13 cellular contexts compared by ENCODE assay signal in genomic region chr11:65170058-65170534, GRCh38. TPM values are rescaled to one million over a fixed set of nuclear protein-coding genes. Genes with fewer than 3 reads are reported as not detected.
DNase-seq lines count a peak whose midpoint lies in the region; ATAC-seq, FAIRE-seq and TF ChIP-seq lines count a peak whose summit lies in the region.
"Had no signal": no experiment of that assay in that cellular context is flagged by ENCODE, and none has a peak within 500 bp of the region (broad histone marks: within the 10 kb centered on the region; RNA-seq: fewer than 3 reads in every experiment).

A gene with protein sequence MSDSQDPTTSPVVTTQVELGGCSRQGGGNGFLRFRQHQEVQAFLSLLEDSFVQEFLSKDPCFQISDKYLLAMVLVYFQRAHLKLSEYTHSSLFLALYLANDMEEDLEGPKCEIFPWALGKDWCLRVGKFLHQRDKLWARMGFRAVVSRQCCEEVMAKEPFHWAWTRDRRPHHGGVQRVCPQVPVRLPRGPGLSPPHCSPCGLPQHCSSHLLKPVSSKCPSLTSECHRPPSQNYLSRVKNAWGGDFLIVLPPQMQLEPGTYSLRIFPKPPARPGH (plus strand): TSS chr11:65170233. CDS start chr11:65171358, 1,125 bp downstream.

- TF ChIP-seq POLR2A in H1 (IDR thresholded peaks at IDR 0.05; ENCODE audit: control extremely low read depth in 1 of 2, low read depth in 2 of 2, low read length in 2 of 2) (no peak), tibial nerve (IDR thresholded peaks at IDR 0.05) (no peak), body of pancreas (IDR thresholded peaks at IDR 0.05) (no peak)

- no peaks in the 10 kb centered on the region for H3K4me1 ChIP-seq in OCI-LY3 (ENCODE audit: low read length)
- peaks cover 0 to 6% (median 1%) of the 10 kb centered on the region in 4 experiments; a peak in 2 of 7 replicates for H3K4me1 ChIP-seq in H1 (replicated peaks in 1 of 4; ENCODE audit: control insufficient read depth in 3 of 4, insufficient read depth in 4 of 4, low read length in 3 of 4)
- H3K4me1 ChIP-seq in tibial nerve: peaks cover 0 to 12% (median 0%) of the 10 kb centered on the region in 4 donors
- peaks cover 9% of the 10 kb centered on the region for H3K4me1 ChIP-seq in body of pancreas

- intact Hi-C loops in sciatic nerve (cut with DNase I): no loop called here
- intact Hi-C loops in body of pancreas (cut with DNase I): no loop called here

- H2BK5ac ChIP-seq in H1 (ENCODE audit: low read depth, low read length): no peak within 1 kb of the TSS

- H3K4me2 ChIP-seq in OCI-LY3 (ENCODE audit: low read length) (no peak within 1 kb of the TSS), H1 (ENCODE audit: insufficient read depth in 1 of 2, low read depth in 2 of 2, low read length in 2 of 2) (no peak within 1 kb of the TSS)

- no peaks in the 10 kb centered on the region for H3K36me3 ChIP-seq in OCI-LY3 (replicated peaks; ENCODE audit: low read depth, low read length)
- no peaks in the 10 kb centered on the region for H3K36me3 ChIP-seq in H1 (ENCODE audit: control insufficient read depth in 2 of 4, insufficient read depth in 4 of 4, low read length in 3 of 4)
- H3K36me3 ChIP-seq in tibial nerve: no peaks in the 10 kb centered on the region
- H3K36me3 ChIP-seq in body of pancreas (replicated peaks in 1 of 2; ENCODE audit: insufficient read depth in 1 of 2, low read depth in 2 of 2): no peaks in the 10 kb centered on the region
- H3K36me3 ChIP-seq: heart left ventricle had no signal

- H3K4me1 Mint-ChIP-seq in T-helper 1 cell treated with Interleukin-12 subunit alpha and Interleukin-12 subunit beta and Interleukin-4 antibody, amounts not matched to agents 30 μg/mL and 1 μg/mL, for 36 hours (ENCODE audit: low read depth): peaks cover 10% of the 10 kb centered on the region

- CTCF ChIA-PET in H1 (lab: Charles Lee; ENCODE audit: partially characterized antibody): interaction anchor here (1.0 to 1.3 kb wide), 3 partner anchors 10 to 79 kb away, joined by 3 read pairs; no protein-coding TSS in a partner anchor

- no peaks in the 10 kb centered on the region for H3K79me1 ChIP-seq in H1 (ENCODE audit: low read depth, low read length)

- DNase-seq in T-helper 1 cell: no peak
- DNase-seq in H1 (ENCODE audit: low read depth in 1 of 2, low spot score in 2 of 2): peak in 1 of 2 experiments; percentile 62
- DNase-seq in sciatic nerve (ENCODE audit: low spot score): peak; percentile 50
- no peak for DNase-seq in tibial nerve (ENCODE audit: low spot score in 2 of 2)
- DNase-seq in body of pancreas: no peak
- DNase-seq in NCI-H526 (lab: John Stamatoyannopoulos, UW): no peak
- DNase-seq: heart left ventricle, NCI-H1436 treated with DMSO at 0.1 percent for 48 hours had no signal

- no peak within 1 kb of the TSS for H3K4me3 ChIP-seq in OCI-LY3 (ENCODE audit: low read length)
- H3K4me3 ChIP-seq in H1 (ENCODE audit: extremely low read depth in 1 of 4, insufficient read depth in 2 of 4, low read depth in 3 of 4, low read length in 4 of 4): no peak within 1 kb of the TSS
- no peak within 1 kb of the TSS for H3K4me3 ChIP-seq in tibial nerve
- no peak within 1 kb of the TSS for H3K4me3 ChIP-seq in body of pancreas
- H3K4me3 ChIP-seq: heart left ventricle had no signal

- no peak for TF ChIP-seq EP300 in H1 (IDR thresholded peaks at IDR 0.05; ENCODE audit: borderline replicate concordance in 1 of 2, low read depth in 2 of 2, low read length in 2 of 2)
- TF ChIP-seq EP300 in tibial nerve (IDR thresholded peaks at IDR 0.05): no peak

- H4K5ac ChIP-seq in H1 (ENCODE audit: insufficient read length, low read depth, low read length): no peak within 1 kb of the TSS

- no peak within 1 kb of the TSS for H3K18ac ChIP-seq in H1 (ENCODE audit: extremely low read depth, low read length)

- no peak within 1 kb of the TSS for H2BK120ac ChIP-seq in H1 (replicated peaks; ENCODE audit: low read depth, low read length)

- H4K91ac ChIP-seq in H1 (replicated peaks; ENCODE audit: insufficient read length, low read length): no peak within 1 kb of the TSS

- H3K27ac ChIP-seq in OCI-LY3 (ENCODE audit: low read length) (no peak within 1 kb of the TSS), H1 (ENCODE audit: low read depth, low read length) (no peak within 1 kb of the TSS), tibial nerve (no peak within 1 kb of the TSS), body of pancreas (no peak within 1 kb of the TSS)
- H3K27ac ChIP-seq: heart left ventricle had no signal

- 94% methylated on average over 21 of the region's 21 CpGs; no CpG with 5 or more reads in 1 of the 2 experiments for WGBS in H1 (ENCODE audit: extremely low coverage in 1 of 2, insufficient coverage in 1 of 2, insufficient read length in 1 of 2, insufficient replicate concordance in 2 of 2, low coverage in 1 of 2, low lambda C conversion rate in 2 of 2, missing lambda C conversion rate in 1 of 2), 2 experiments
- WGBS in tibial nerve, 2 donors: 90 to 91% methylated on average over 20 to 21 of the region's 21 CpGs
- WGBS in body of pancreas, 2 donors: 91 to 95% methylated on average over 12 to 21 of the region's 21 CpGs

- no peak for TF ChIP-seq RAD21 in H1 (IDR thresholded peaks at IDR 0.05 in 1 of 2, conservative IDR thresholded peaks at IDR 0.05 in 1 of 2; ENCODE audit: low read depth in 2 of 2, low read length in 2 of 2)

- no peak within 1 kb of the TSS for H3K4me3 Mint-ChIP-seq in T-helper 1 cell treated with Interleukin-12 subunit alpha and Interleukin-12 subunit beta and Interleukin-4 antibody, amounts not matched to agents 30 μg/mL and 1 μg/mL, for 36 hours

- H3K9ac ChIP-seq in OCI-LY3 (ENCODE audit: low read length) (no peak within 1 kb of the TSS), H1 (replicated peaks in 1 of 4; ENCODE audit: extremely low read depth in 1 of 4, low read depth in 3 of 4, low read length in 3 of 4) (no peak within 1 kb of the TSS; a peak in 1 of 7 replicates)

- H2AFZ ChIP-seq in OCI-LY3 (ENCODE audit: low read depth, low read length): peak within 1 kb of the TSS; percentile 78
- H2AFZ ChIP-seq in H1 (ENCODE audit: low read length): peak within 1 kb of the TSS; percentile 72; the same call in 1 of the 2 replicates

- H2BK15ac ChIP-seq in H1 (ENCODE audit: low read length): peak within 1 kb of the TSS; percentile 81; the same call in 1 of the 2 replicates

- H2BK12ac ChIP-seq in H1 (ENCODE audit: low read depth, low read length): peak within 1 kb of the TSS; percentile 18; the same call in 1 of the 2 replicates

- H3K79me2 ChIP-seq in OCI-LY3 (ENCODE audit: low read length) (no peaks in the 10 kb centered on the region), H1 (ENCODE audit: control insufficient read depth in 1 of 2, insufficient read depth in 2 of 2, low read length in 2 of 2) (no peaks in the 10 kb centered on the region)

- H3K14ac ChIP-seq in H1 (ENCODE audit: insufficient read length): no peak within 1 kb of the TSS

- H3K9me3 ChIP-seq in OCI-LY3 (ENCODE audit: insufficient read depth, low read length) (no peaks in the 10 kb centered on the region), H1 (ENCODE audit: insufficient read depth in 2 of 2, low read depth in 1 of 2, low read length in 1 of 2) (no peaks in the 10 kb centered on the region), tibial nerve (no peaks in the 10 kb centered on the region), body of pancreas (no peaks in the 10 kb centered on the region)
- H3K9me3 ChIP-seq: heart left ventricle had no signal

- H4K20me1 ChIP-seq in OCI-LY3 (ENCODE audit: insufficient read depth, low read length): no peaks in the 10 kb centered on the region
- H4K20me1 ChIP-seq in H1 (replicated peaks in 1 of 2; ENCODE audit: control insufficient read depth in 1 of 2, insufficient read depth in 2 of 2, low read length in 2 of 2): no peaks in the 10 kb centered on the region

- H3K27ac Mint-ChIP-seq in T-helper 1 cell treated with Interleukin-12 subunit alpha and Interleukin-12 subunit beta and Interleukin-4 antibody, amounts not matched to agents 30 μg/mL and 1 μg/mL, for 36 hours: peak within 1 kb of the TSS; percentile 79

- no peak within 1 kb of the TSS for H3K56ac ChIP-seq in H1 (replicated peaks; ENCODE audit: insufficient read length, low read depth, low read length)

- TF ChIP-seq CTCF in OCI-LY3 (IDR thresholded peaks at IDR 0.05; ENCODE audit: low read depth, low read length): no peak
- TF ChIP-seq CTCF in H1 (IDR thresholded peaks at IDR 0.05; ENCODE audit: control extremely low read depth in 1 of 3, insufficient read depth in 1 of 3, low read depth in 1 of 3, low read length in 3 of 3): no peak
- no peak for TF ChIP-seq CTCF in tibial nerve (IDR thresholded peaks at IDR 0.05)
- TF ChIP-seq CTCF in body of pancreas (IDR thresholded peaks at IDR 0.05): no peak

- H3K27me3 Mint-ChIP-seq in T-helper 1 cell treated with Interleukin-12 subunit alpha and Interleukin-12 subunit beta and Interleukin-4 antibody, amounts not matched to agents 30 μg/mL and 1 μg/mL, for 36 hours (ENCODE audit: low read depth): no peaks in the 10 kb centered on the region

- H3K27me3 ChIP-seq in OCI-LY3 (ENCODE audit: low read depth, low read length) (no peaks in the 10 kb centered on the region), H1 (replicated peaks in 1 of 4; ENCODE audit: control insufficient read depth in 3 of 4, extremely low read depth in 1 of 4, insufficient read depth in 3 of 4, low read length in 3 of 4) (no peaks in the 10 kb centered on the region), tibial nerve (no peaks in the 10 kb centered on the region), body of pancreas (no peaks in the 10 kb centered on the region)
- H3K27me3 ChIP-seq: heart left ventricle had no signal

- ATAC-seq in sciatic nerve: no peak
- no peak for ATAC-seq in body of pancreas
- ATAC-seq: Right ventricle myocardium inferior had no signal

- 0 out of 2 replicates have a peak within 1 kb of the TSS, but pooled peaks have one; percentile 17 for H4K8ac ChIP-seq in H1 (ENCODE audit: extremely low read depth, insufficient read depth, low read length)

- no peak within 1 kb of the TSS for H2BK20ac ChIP-seq in H1 (ENCODE audit: low read length)

- H3K36me3 Mint-ChIP-seq in T-helper 1 cell treated with Interleukin-12 subunit alpha and Interleukin-12 subunit beta and Interleukin-4 antibody, amounts not matched to agents 30 μg/mL and 1 μg/mL, for 36 hours (ENCODE audit: low read depth): no peaks in the 10 kb centered on the region

- H2AK5ac ChIP-seq in H1 (ENCODE audit: low read depth, low read length): no peak within 1 kb of the TSS

- H3K9me3 Mint-ChIP-seq in T-helper 1 cell treated with Interleukin-12 subunit alpha and Interleukin-12 subunit beta and Interleukin-4 antibody, amounts not matched to agents 30 μg/mL and 1 μg/mL, for 36 hours: no peaks in the 10 kb centered on the region

- H3K23ac ChIP-seq in H1 (ENCODE audit: insufficient read length): no peak within 1 kb of the TSS

- no peak within 1 kb of the TSS for H3K4ac ChIP-seq in H1 (replicated peaks; ENCODE audit: insufficient read length, low read depth, low read length)

- H3K23me2 ChIP-seq in H1 (ENCODE audit: low read depth, low read length): no peaks in the 10 kb centered on the region; the same call in 1 of the 2 replicates

- FAIRE-seq in H1 (lab: Jason Lieb, UNC): no peak
- FAIRE-seq: A204.1 had no signal

- POLR2A ChIA-PET in H1 (lab: Charles Lee; ENCODE audit: partially characterized antibody): interaction anchor here (0.6 to 2.1 kb wide), 8 partner anchors 11 to 432 kb away, joined by 3 to 24 read pairs (median 4); partner anchors contain the start of genes CAPN1, FAU, MRPL49 and SYVN1

RNA-seq across cellular contexts. Expression of the gene that starts here (rescaled TPM):
- not detected in 2 replicates for total RNA-seq in H1 (2021; fragmentation: NEBNext Ultra II Directional; extraction: Animal tissue kit (Norgen Biotek cat#: 25700))
- polyA plus RNA-seq in H1 (2011; rRNA removed): 0.15 and 0.31 TPM in 2 replicates
- polyA plus RNA-seq in H1 (2011; cell fraction: cytosol; rRNA removed): 0.16 TPM
- polyA plus RNA-seq in H1 (2011; cell fraction: nucleus; rRNA removed): 0.16 TPM
- polyA plus RNA-seq in H1 (2012, experiment 1 of 2): 0.29 TPM in 1 of 4 replicates, not detected in the others
- polyA plus RNA-seq in H1 (2012, experiment 2 of 2): not detected
- polyA plus RNA-seq in H1 (2013, experiment 1 of 2): 0.10 TPM
- 0.17 TPM for polyA plus RNA-seq in H1 (2013, experiment 2 of 2)
- not detected in 2 replicates for polyA minus RNA-seq in H1 (2011; rRNA and poly(A)+ RNA removed)
- not detected for polyA minus RNA-seq in H1 (2011; cell fraction: cytosol; rRNA and poly(A)+ RNA removed)
- not detected for polyA minus RNA-seq in H1 (2011; cell fraction: nucleus; rRNA and poly(A)+ RNA removed)
- not detected for total RNA-seq in sciatic nerve
- not detected for total RNA-seq in tibial nerve
- total RNA-seq in body of pancreas: not detected
- total RNA-seq: heart left ventricle, Right ventricle myocardium inferior, temporal lobe had no signal
- polyA plus RNA-seq: heart left ventricle had no signal

Comparison
In these comparisons a context has a peak if more than half of its experiments do, and no peak if none do; other contexts are left out.
1. Peak in DNase-seq in sciatic nerve; RNA of the gene not detected or under 1 TPM.